Comparison of ENCODE assay signal across 11 cellular contexts in the genomic region with DNA sequence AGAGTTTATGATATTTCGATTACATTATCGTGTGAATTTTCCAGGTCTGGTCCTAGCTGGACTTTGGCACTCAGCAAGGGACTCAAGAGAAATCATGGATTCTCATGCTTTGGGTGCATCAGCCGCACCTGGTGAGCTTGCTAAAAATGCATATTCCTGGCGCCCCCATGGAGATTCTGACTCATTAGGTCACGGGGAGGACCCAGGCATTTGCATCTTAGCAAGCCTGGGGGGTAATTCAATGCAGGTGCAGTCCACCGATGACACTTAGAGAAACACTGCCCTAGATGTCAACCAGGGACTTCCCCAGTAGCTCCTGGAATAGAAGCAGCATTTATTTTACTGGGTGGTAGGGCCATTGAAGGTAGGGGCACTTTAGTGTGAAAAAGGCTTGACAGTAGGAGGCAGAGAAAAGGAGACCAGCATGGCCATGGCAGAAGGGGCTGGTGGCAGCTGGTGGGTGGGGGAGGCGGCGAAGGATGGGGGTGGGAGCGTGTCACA. TPM values are rescaled to one million over a fixed set of nuclear protein-coding genes. Genes with fewer than 3 reads are reported as not detected.
A peak's percentile ranks its signal among the peaks of the same experiment; 100 is the strongest.
DNase-seq lines count a peak whose midpoint lies in the region; ATAC-seq and TF ChIP-seq lines count a peak whose summit lies in the region.
"Had no signal": no experiment of that assay in that cellular context is flagged by ENCODE, and none has a peak within 500 bp of the region (broad histone marks: within the 10 kb centered on the region; RNA-seq: fewer than 3 reads in every experiment).

No MANE protein-coding gene starts in this region.

- H2AFZ ChIP-seq in hepatocyte = no peak overlapping the region
- H2AFZ ChIP-seq: GM23248 had no signal

- no peaks in the 10 kb centered on the region for H4K20me1 ChIP-seq in hepatocyte (ENCODE audit: insufficient read depth, poor library complexity, severe bottlenecking)

- ATAC-seq in GM18508 (IDR thresholded peaks at IDR 0.05; ENCODE audit: insufficient read depth, unreplicated experiment) = peak; percentile 62
- peak; percentile 65 for ATAC-seq in GM19468 (IDR thresholded peaks at IDR 0.05; ENCODE audit: extremely low read depth, unreplicated experiment)
- peak; percentile 61 for ATAC-seq in HG03159 (IDR thresholded peaks at IDR 0.05; ENCODE audit: unreplicated experiment)
- no peak for ATAC-seq in lower lobe of right lung

- peak overlapping the region; percentile 84 for H3K27ac ChIP-seq in hepatocyte
- no peak overlapping the region for H3K27ac ChIP-seq in lower lobe of right lung
- H3K27ac ChIP-seq: GM23248 had no signal

- H3K4me2 ChIP-seq in hepatocyte = no peak overlapping the region

- H3K27me3 ChIP-seq in hepatocyte = no peaks in the 10 kb centered on the region
- no peaks in the 10 kb centered on the region for H3K27me3 ChIP-seq in lower lobe of right lung (ENCODE audit: low read depth)

- H3K79me2 ChIP-seq in hepatocyte = no peaks in the 10 kb centered on the region

- DNase-seq in hepatocyte (ENCODE audit: low spot score) (no peak), NCI-H1092 treated with DMSO at 0.1 percent for 48 hours (lab: John Stamatoyannopoulos, UW) (no peak), NCI-H524 treated with DMSO at 0.1 percent for 48 hours (lab: John Stamatoyannopoulos, UW) (no peak), lower lobe of right lung (no peak), MV-4-11 (lab: John Stamatoyannopoulos, UW) (no peak)
- DNase-seq: amniotic stem cell, GM23248 had no signal

- 86% methylated on average over 9 of the region's 9 CpGs for WGBS in hepatocyte (ENCODE audit: low lambda C conversion rate, missing lambda C conversion rate)

- TF ChIP-seq CTCF in hepatocyte (IDR thresholded peaks at IDR 0.05; ENCODE audit: poor library complexity) = no peak
- no peak for TF ChIP-seq CTCF in lower lobe of right lung (IDR thresholded peaks at IDR 0.05)

- intact Hi-C loops in lower lobe of right lung (cut with DNase I) = no loop called here

- no peaks in the 10 kb centered on the region for H3K9me2 ChIP-seq in hepatocyte (replicated peaks; ENCODE audit: insufficient read depth)

- H3K9me3 ChIP-seq in hepatocyte (ENCODE audit: low read depth) (no peaks in the 10 kb centered on the region), lower lobe of right lung (no peaks in the 10 kb centered on the region)

- H3K4me1 ChIP-seq in hepatocyte (ENCODE audit: insufficient read depth) (peaks cover 79% of the 10 kb centered on the region), lower lobe of right lung (peaks cover 37% of the 10 kb centered on the region)

- H3K36me3 ChIP-seq in hepatocyte (replicated peaks; ENCODE audit: insufficient read depth, low read depth) (no peaks in the 10 kb centered on the region), lower lobe of right lung (no peaks in the 10 kb centered on the region)

- no peak overlapping the region for H3K4me3 ChIP-seq in hepatocyte
- H3K4me3 ChIP-seq in lower lobe of right lung = no peak overlapping the region
- H3K4me3 ChIP-seq: GM23248, skin epidermis had no signal

RNA-seq across cellular contexts. Expression of gene PDCD4, which starts 29.9 kb away (rescaled TPM):
- total RNA-seq in hepatocyte (246 and 315 TPM in 2 replicates), lower lobe of right lung (74.2 TPM)
- 791 and 862 TPM in 2 replicates for polyA plus RNA-seq in hepatocyte

Comparison
In these comparisons a context has a peak if more than half of its experiments do, and no peak if none do; other contexts are left out.
1. ATAC-seq: peak in GM18508 (single experiment), GM19468 (single experiment) and HG03159 (single experiment); none in lower lobe of right lung (0 of 2).